1 cellular context compared by ENCODE assay signal in genomic region chr15:57379487-57379886, GRCh38.
TF ChIP-seq lines count a peak whose summit lies in the region.

No MANE protein-coding gene starts in this region.

TF ChIP-seq in K562, 482 proteins besides CTCF, POLR2A, EP300 and RAD21 (continued from another document):
- TF ChIP-seq POLR2AphosphoS5 (IDR thresholded peaks at IDR 0.05; ENCODE audit: control insufficient read depth, insufficient read depth, low read depth, low read length): no peak
- TF ChIP-seq CHCHD3 (CRISPR knock-in tag; IDR thresholded peaks at IDR 0.05): no peak
- TF ChIP-seq PHB (CRISPR knock-in tag; IDR thresholded peaks at IDR 0.05): no peak
- TF ChIP-seq TFAP4 (CRISPR knock-in tag; IDR thresholded peaks at IDR 0.05; ENCODE audit: borderline replicate concordance): no peak
- TF ChIP-seq XRCC3 (IDR thresholded peaks at IDR 0.05): no peak
- no peak for TF ChIP-seq SRSF9 (IDR thresholded peaks at IDR 0.05; ENCODE audit: borderline replicate concordance, low read depth, low read length)
